Comparison of ENCODE assay signal across 20 cellular contexts in the genomic region with DNA sequence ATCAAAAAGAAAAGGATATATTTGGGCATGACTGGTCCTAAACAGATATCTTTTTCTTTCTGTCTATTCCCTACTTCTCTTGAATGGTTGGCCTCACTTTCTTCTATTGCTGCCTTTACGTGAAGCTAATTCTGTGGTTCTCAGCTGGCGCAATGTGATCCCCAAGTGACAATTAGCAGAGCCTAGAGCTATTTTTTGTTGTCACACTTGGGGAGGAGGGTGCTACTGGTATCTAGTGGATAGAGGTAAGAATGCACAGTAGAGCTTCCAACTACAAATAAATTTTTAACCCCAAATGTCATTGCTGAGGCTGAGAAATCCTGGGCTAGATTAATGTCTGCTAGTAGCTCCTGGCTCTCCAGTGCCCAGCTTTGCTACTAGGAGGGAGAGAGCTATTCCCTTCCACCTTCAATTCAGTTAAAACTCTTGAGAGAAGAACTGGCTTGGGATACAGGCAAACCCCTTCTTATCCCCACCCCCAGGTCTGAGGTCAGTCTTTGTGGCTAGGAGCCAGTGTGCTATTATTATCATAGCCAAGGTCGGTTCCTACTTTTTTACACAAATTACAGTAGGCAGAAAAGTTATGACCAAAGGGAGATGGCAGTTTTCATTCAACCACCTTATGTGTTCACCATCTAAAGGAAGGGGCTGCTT.
DNase-seq lines count a peak whose midpoint lies in the region; ATAC-seq and TF ChIP-seq lines count a peak whose summit lies in the region.
"Had no signal": no experiment of that assay in that cellular context is flagged by ENCODE, and none has a peak within 500 bp of the region (broad histone marks: within the 10 kb centered on the region; RNA-seq: fewer than 3 reads in every experiment).

No MANE protein-coding gene starts in this region.

- no peaks in the 10 kb centered on the region for H3K36me3 ChIP-seq in left ventricle myocardium inferior
- H3K36me3 ChIP-seq: BLaER1 treated with 17β-estradiol and CSF1 and Interleukin-3, amounts not matched to agents 10 nM and 100 nM had no signal

- peak overlapping the region; percentile 2 for H3K27ac ChIP-seq in left ventricle myocardium inferior (replicated peaks)
- H3K27ac ChIP-seq: A549; BLaER1 treated with 17β-estradiol and CSF1 and Interleukin-3, amounts not matched to agents 10 nM and 100 nM; KMS-11 had no signal

- no peak for TF ChIP-seq CTCF in left ventricle myocardium inferior (IDR thresholded peaks at IDR 0.05; ENCODE audit: borderline replicate concordance)

- peak; percentile 78 for ATAC-seq in Right ventricle myocardium superior (ENCODE audit: poor library complexity)
- no peak for ATAC-seq in HG03196 (IDR thresholded peaks at IDR 0.05; ENCODE audit: unreplicated experiment)
- ATAC-seq: A549, GM12878 had no signal

- intact Hi-C loops in Right ventricle myocardium superior (cut with DNase I) (no loop called here), cardiac septum (cut with DNase I) (no loop called here), left ventricle myocardium inferior (cut with micrococcal nuclease) (no loop called here)

- DNase-seq in Right ventricle myocardium superior (no peak), cardiac septum (ENCODE audit: low spot score) (no peak), SKM-1 treated with dmso at 0.1 percent for 144 hours (lab: John Stamatoyannopoulos, UW; ENCODE audit: unreplicated experiment) (peak; percentile 25), left ventricle myocardium inferior (no peak), NCI-H226 (no peak), NCI-H510A (lab: John Stamatoyannopoulos, UW) (no peak)
- no peak for DNase-seq in central memory CD4-positive, alpha-beta T cell
- DNase-seq: GDM1, GOT3, NCI-H1105 treated with DMSO at 0.1 percent for 48 hours, NCI-H1694 treated with DMSO at 0.1 percent for 48 hours, NCI-H2171, NCI-H446 treated with DMSO at 0.1 percent for 48 hours, NCI-H748 treated with DMSO at 0.1 percent for 48 hours, SIG-M5 had no signal

- no peaks in the 10 kb centered on the region for H3K9me3 ChIP-seq in left ventricle myocardium inferior (replicated peaks)
- H3K9me3 ChIP-seq: A549; BLaER1 treated with 17β-estradiol and CSF1 and Interleukin-3, amounts not matched to agents 10 nM and 100 nM had no signal

- no peaks in the 10 kb centered on the region for H3K27me3 ChIP-seq in left ventricle myocardium inferior (ENCODE audit: low read depth)
- H3K27me3 ChIP-seq: BLaER1 treated with 17β-estradiol and CSF1 and Interleukin-3, amounts not matched to agents 10 nM and 100 nM had no signal

- no peak overlapping the region for H3K4me3 ChIP-seq in left ventricle myocardium inferior
- H3K4me3 ChIP-seq: A549; BLaER1 treated with 17β-estradiol and CSF1 and Interleukin-3, amounts not matched to agents 10 nM and 100 nM; GM12878 had no signal

- peaks cover 9% of the 10 kb centered on the region for H3K4me1 ChIP-seq in left ventricle myocardium inferior
- H3K4me1 ChIP-seq: A549 had no signal
